In genomic region chr21:45591619-45592207, GRCh38 we compare ENCODE assay signal across 1 cellular context.
TF ChIP-seq lines count a peak whose summit lies in the region.

No MANE protein-coding gene starts in this region.

TF ChIP-seq in K562, 482 proteins besides CTCF, POLR2A, EP300 and RAD21 (continued from another document and continues in another):
- TF ChIP-seq RNF219 (CRISPR knock-in tag; IDR thresholded peaks at IDR 0.05) = no peak
- TF ChIP-seq CBFA2T2 (conservative IDR thresholded peaks at IDR 0.05) = no peak
- TF ChIP-seq KDM2B (CRISPR knock-in tag; IDR thresholded peaks at IDR 0.05) = no peak
- no peak for TF ChIP-seq ZNF449 (CRISPR knock-in tag; IDR thresholded peaks at IDR 0.05)
- TF ChIP-seq TRIM28 (IDR thresholded peaks at IDR 0.05) = 0 out of 2 replicates have a peak, but pooled peaks have one; percentile 12
- TF ChIP-seq NFIX (CRISPR knock-in tag; IDR thresholded peaks at IDR 0.05; ENCODE audit: low read depth) = no peak
- no peak for TF ChIP-seq CREB5 (CRISPR knock-in tag; IDR thresholded peaks at IDR 0.05)
- no peak for TF ChIP-seq KLF13 (tag; IDR thresholded peaks at IDR 0.05; ENCODE audit: borderline replicate concordance, low read depth)
- no peak for TF ChIP-seq GABPA (tag; conservative IDR thresholded peaks at IDR 0.05; ENCODE audit: low read depth)
- TF ChIP-seq ZBTB26 (CRISPR knock-in tag; IDR thresholded peaks at IDR 0.05) = no peak; the same call in none of the 2 replicates
- TF ChIP-seq THAP12 (CRISPR knock-in tag; IDR thresholded peaks at IDR 0.05) = 0 out of 2 replicates have a peak, but pooled peaks have one; percentile 19
- no peak for TF ChIP-seq SREBF1 (IDR thresholded peaks at IDR 0.05; ENCODE audit: borderline replicate concordance, low read depth, low read length)
- peak; percentile 54; the same call in 1 of the 2 replicates for TF ChIP-seq THRB (CRISPR knock-in tag; conservative IDR thresholded peaks at IDR 0.05)
- TF ChIP-seq NFYB (IDR thresholded peaks at IDR 0.05; ENCODE audit: extremely low read depth, insufficient read length) = no peak
- TF ChIP-seq HES1 (IDR thresholded peaks at IDR 0.05; ENCODE audit: low read depth) = no peak
- no peak for TF ChIP-seq SAFB (IDR thresholded peaks at IDR 0.05; ENCODE audit: borderline replicate concordance, low read depth, low read length)
- no peak for TF ChIP-seq ZSCAN29 (IDR thresholded peaks at IDR 0.05)
- TF ChIP-seq GATAD2B (IDR thresholded peaks at IDR 0.05; ENCODE audit: borderline replicate concordance) = no peak
- no peak for TF ChIP-seq ZBTB8A (IDR thresholded peaks at IDR 0.05; ENCODE audit: partially characterized antibody)
- no peak for TF ChIP-seq ZNF655 (CRISPR knock-in tag; IDR thresholded peaks at IDR 0.05)
- TF ChIP-seq HINFP (tag; conservative IDR thresholded peaks at IDR 0.05; ENCODE audit: low read depth) = no peak
- TF ChIP-seq ZNF407 (IDR thresholded peaks at IDR 0.05; ENCODE audit: low read depth) = 0 out of 2 replicates have a peak, but pooled peaks have one; percentile 13
- TF ChIP-seq TAL1 (IDR thresholded peaks at IDR 0.05) = no peak
- TF ChIP-seq TSC22D4 (tag; IDR thresholded peaks at IDR 0.05) = 0 out of 2 replicates have a peak, but pooled peaks have one; percentile 6
- TF ChIP-seq MTF1 (CRISPR knock-in tag; IDR thresholded peaks at IDR 0.05; ENCODE audit: borderline replicate concordance) = no peak
- 0 out of 2 replicates have a peak, but pooled peaks have one; percentile 6 for TF ChIP-seq DPF2 (IDR thresholded peaks at IDR 0.05)
- no peak for TF ChIP-seq SIN3B (IDR thresholded peaks at IDR 0.05; ENCODE audit: low read depth)
- no peak for TF ChIP-seq EP400 (IDR thresholded peaks at IDR 0.05)
- no peak for TF ChIP-seq PHF8 (IDR thresholded peaks at IDR 0.05; ENCODE audit: borderline replicate concordance, low read length)
- no peak for TF ChIP-seq TEAD2 (tag; IDR thresholded peaks at IDR 0.05)
- TF ChIP-seq ZNF224 (CRISPR knock-in tag; IDR thresholded peaks at IDR 0.05) = no peak
- TF ChIP-seq HIVEP1 (CRISPR knock-in tag; IDR thresholded peaks at IDR 0.05) = no peak
- TF ChIP-seq ZNF830 (CRISPR knock-in tag; IDR thresholded peaks at IDR 0.05) = no peak
- no peak for TF ChIP-seq ZNF511 (CRISPR knock-in tag; IDR thresholded peaks at IDR 0.05)
- TF ChIP-seq BMI1 (IDR thresholded peaks at IDR 0.05; ENCODE audit: low read length) = no peak
- TF ChIP-seq CCAR2 (IDR thresholded peaks at IDR 0.05; ENCODE audit: low read depth, low read length) = no peak
- no peak for TF ChIP-seq ZNF174 (CRISPR knock-in tag; IDR thresholded peaks at IDR 0.05)
